In genomic region chr1:8825985-8826481, GRCh38 we compare ENCODE assay signal across 12 cellular contexts. TPM values are rescaled to one million over a fixed set of nuclear protein-coding genes. Genes with fewer than 3 reads are reported as not detected.
DNase-seq lines count a peak whose midpoint lies in the region; ATAC-seq and TF ChIP-seq lines count a peak whose summit lies in the region.
"Had no signal": no experiment of that assay in that cellular context is flagged by ENCODE, and none has a peak within 500 bp of the region (broad histone marks: within the 10 kb centered on the region; RNA-seq: fewer than 3 reads in every experiment).

No MANE protein-coding gene starts in this region.

- no peaks in the 10 kb centered on the region for H3K36me3 Mint-ChIP-seq in activated naive CD4-positive, alpha-beta T cell treated with anti-CD3 and anti-CD28 coated beads, Interleukin-2, amount 50 U/mL, for 24 hours
- H3K36me3 Mint-ChIP-seq in activated naive CD4-positive, alpha-beta T cell treated with anti-CD3 and anti-CD28 coated beads, Interleukin-2, amount 10 ng/mL, durations not matched to agents 7 days and 5 days = no peaks in the 10 kb centered on the region
- no peaks in the 10 kb centered on the region for H3K36me3 Mint-ChIP-seq in stimulated activated naive B cell treated with anti-CD40 and anti-IgM and Interleukin-4, amounts not matched to agents 10 μg/mL and 1 μg/mL and 100 μg/mL, for 72 hours
- H3K36me3 Mint-ChIP-seq: naive thymus-derived CD8-positive, alpha-beta T cell had no signal

- H3K9me3 Mint-ChIP-seq in activated naive CD4-positive, alpha-beta T cell treated with anti-CD3 and anti-CD28 coated beads, Interleukin-2, amount 50 U/mL, for 24 hours = no peaks in the 10 kb centered on the region
- H3K9me3 Mint-ChIP-seq in activated naive CD4-positive, alpha-beta T cell treated with anti-CD3 and anti-CD28 coated beads, Interleukin-2, amount 10 ng/mL, durations not matched to agents 7 days and 5 days = no peaks in the 10 kb centered on the region
- no peaks in the 10 kb centered on the region for H3K9me3 Mint-ChIP-seq in stimulated activated naive B cell treated with anti-CD40 and anti-IgM and Interleukin-4, amounts not matched to agents 10 μg/mL and 1 μg/mL and 100 μg/mL, for 72 hours
- H3K9me3 Mint-ChIP-seq: naive thymus-derived CD8-positive, alpha-beta T cell had no signal

- H3K4me1 ChIP-seq in vagina = peaks cover 38% of the 10 kb centered on the region

- H3K27ac ChIP-seq in vagina = peak overlapping the region; percentile 42

- TF ChIP-seq POLR2A in vagina (IDR thresholded peaks at IDR 0.05) = no peak

- H3K36me3 ChIP-seq in vagina = no peaks in the 10 kb centered on the region

- no peak overlapping the region for H3K4me3 Mint-ChIP-seq in activated naive CD4-positive, alpha-beta T cell treated with anti-CD3 and anti-CD28 coated beads, Interleukin-2, amount 50 U/mL, for 24 hours
- no peak overlapping the region for H3K4me3 Mint-ChIP-seq in activated naive CD4-positive, alpha-beta T cell treated with anti-CD3 and anti-CD28 coated beads, Interleukin-2, amount 10 ng/mL, durations not matched to agents 7 days and 5 days
- H3K4me3 Mint-ChIP-seq in stimulated activated naive B cell treated with anti-CD40 and anti-IgM and Interleukin-4, amounts not matched to agents 10 μg/mL and 1 μg/mL and 100 μg/mL, for 72 hours = no peak overlapping the region
- H3K4me3 Mint-ChIP-seq: naive thymus-derived CD8-positive, alpha-beta T cell had no signal

- TF ChIP-seq CTCF in choroid plexus epithelial cell (conservative IDR thresholded peaks at IDR 0.05; ENCODE audit: low read depth, low read length) (no peak), vagina (IDR thresholded peaks at IDR 0.05) (no peak)

- peak overlapping the region; percentile 70 for H3K27ac Mint-ChIP-seq in activated naive CD4-positive, alpha-beta T cell treated with anti-CD3 and anti-CD28 coated beads, Interleukin-2, amount 50 U/mL, for 24 hours
- H3K27ac Mint-ChIP-seq in activated naive CD4-positive, alpha-beta T cell treated with anti-CD3 and anti-CD28 coated beads, Interleukin-2, amount 10 ng/mL, durations not matched to agents 7 days and 5 days = no peak overlapping the region
- no peak overlapping the region for H3K27ac Mint-ChIP-seq in stimulated activated naive B cell treated with anti-CD40 and anti-IgM and Interleukin-4, amounts not matched to agents 10 μg/mL and 1 μg/mL and 100 μg/mL, for 72 hours
- H3K27ac Mint-ChIP-seq: naive thymus-derived CD8-positive, alpha-beta T cell had no signal

- peaks cover 15% of the 10 kb centered on the region for H3K4me1 Mint-ChIP-seq in activated naive CD4-positive, alpha-beta T cell treated with anti-CD3 and anti-CD28 coated beads, Interleukin-2, amount 50 U/mL, for 24 hours
- H3K4me1 Mint-ChIP-seq in activated naive CD4-positive, alpha-beta T cell treated with anti-CD3 and anti-CD28 coated beads, Interleukin-2, amount 10 ng/mL, durations not matched to agents 7 days and 5 days = peaks cover 18% of the 10 kb centered on the region
- H3K4me1 Mint-ChIP-seq in stimulated activated naive B cell treated with anti-CD40 and anti-IgM and Interleukin-4, amounts not matched to agents 10 μg/mL and 1 μg/mL and 100 μg/mL, for 72 hours = peaks cover 6 to 8% of the 10 kb centered on the region in 2 donors

- CTCF ChIA-PET in activated naive CD4-positive, alpha-beta T cell treated with anti-CD3 and anti-CD28 coated beads, Interleukin-2, amount 10 ng/mL, durations not matched to agents 7 days and 5 days (lab: Charles Lee) = interaction anchor here (0.9 kb wide), 1 partner anchor 23 kb away, joined by 3 read pairs; no protein-coding TSS in a partner anchor

- H3K4me3 ChIP-seq in choroid plexus epithelial cell (ENCODE audit: low read depth, low read length) = no peak overlapping the region
- no peak overlapping the region for H3K4me3 ChIP-seq in vagina

- no peak for DNase-seq in activated naive CD4-positive, alpha-beta T cell treated with anti-CD3 and anti-CD28 coated beads, Interleukin-2, amount 10 ng/mL, durations not matched to agents 7 days and 5 days
- DNase-seq in choroid plexus epithelial cell (ENCODE audit: low read depth) (peak; percentile 37), left lobe of liver (ENCODE audit: low spot score) (peak; percentile 33), vagina (ENCODE audit: extremely low spot score in 2 of 2) (no peak)
- no peak for DNase-seq in stimulated activated naive B cell treated with anti-CD40 and anti-IgM and Interleukin-4, amounts not matched to agents 10 μg/mL and 1 μg/mL and 100 μg/mL, for 72 hours
- DNase-seq: central memory CD4-positive, alpha-beta T cell; naive thymus-derived CD8-positive, alpha-beta T cell; NCI-H1436 treated with DMSO at 0.1 percent for 48 hours; stimulated activated CD4-positive, alpha-beta T cell treated with anti-CD3 and anti-CD28 coated beads, Interleukin-1b, Interleukin-23, amount 100 ng/mL, for 48 hours had no signal

- H3K27me3 Mint-ChIP-seq in activated naive CD4-positive, alpha-beta T cell treated with anti-CD3 and anti-CD28 coated beads, Interleukin-2, amount 50 U/mL, for 24 hours = no peaks in the 10 kb centered on the region
- H3K27me3 Mint-ChIP-seq in activated naive CD4-positive, alpha-beta T cell treated with anti-CD3 and anti-CD28 coated beads, Interleukin-2, amount 10 ng/mL, durations not matched to agents 7 days and 5 days = peaks cover 35% of the 10 kb centered on the region
- peaks cover 4 to 7% of the 10 kb centered on the region in 2 donors for H3K27me3 Mint-ChIP-seq in stimulated activated naive B cell treated with anti-CD40 and anti-IgM and Interleukin-4, amounts not matched to agents 10 μg/mL and 1 μg/mL and 100 μg/mL, for 72 hours

- intact Hi-C loops in vagina (cut with DNase I) = no loop called here

- H3K9me3 ChIP-seq in vagina = no peaks in the 10 kb centered on the region

- ATAC-seq in left lobe of liver (no peak), HG03442 (IDR thresholded peaks at IDR 0.05; ENCODE audit: unreplicated experiment) (no peak), HG02759 (IDR thresholded peaks at IDR 0.05; ENCODE audit: unreplicated experiment) (no peak)
- no peak for ATAC-seq in stimulated activated naive B cell treated with anti-CD40 and anti-IgM and Interleukin-4, amounts not matched to agents 10 μg/mL and 1 μg/mL and 100 μg/mL, for 72 hours (replicated peaks)
- ATAC-seq: naive thymus-derived CD8-positive, alpha-beta T cell had no signal

- H3K27me3 ChIP-seq in vagina = no peaks in the 10 kb centered on the region

RNA-seq across cellular contexts. Expression of gene RERE, which starts 8.6 kb away (rescaled TPM):
- total RNA-seq in left lobe of liver = 30.9 TPM
- 80.3 TPM for total RNA-seq in vagina

RNA-seq across cellular contexts. Expression of gene ENO1, which starts 52.5 kb away (rescaled TPM):
- total RNA-seq in left lobe of liver (382 TPM), vagina (558 TPM)

Comparison
In these comparisons a context has a peak if more than half of its experiments do, and no peak if none do; other contexts are left out.
1. DNase-seq: peak in choroid plexus epithelial cell (single experiment) and left lobe of liver (single experiment); none in activated naive CD4-positive, alpha-beta T cell treated with anti-CD3 and anti-CD28 coated beads, Interleukin-2, amount 10 ng/mL, durations not matched to agents 7 days and 5 days (single experiment), vagina (0 of 2) and stimulated activated naive B cell treated with anti-CD40 and anti-IgM and Interleukin-4, amounts not matched to agents 10 μg/mL and 1 μg/mL and 100 μg/mL, for 72 hours (single experiment).